ENCODE assay signal across 9 cellular contexts in genomic region chr12:104520242-104520900, GRCh38.
DNase-seq lines count a peak whose midpoint lies in the region; ATAC-seq lines count a peak whose summit lies in the region.
"Had no signal": no experiment of that assay in that cellular context is flagged by ENCODE, and none has a peak within 500 bp of the region (broad histone marks: within the 10 kb centered on the region; RNA-seq: fewer than 3 reads in every experiment).

No MANE protein-coding gene starts in this region.

- H3K4me3 ChIP-seq in trophoblast cell (ENCODE audit: low read depth, low read length), result no peak overlapping the region

- peak overlapping the region; percentile 9 for H3K4ac ChIP-seq in trophoblast cell (ENCODE audit: low read depth, low read length)

- WGBS in trophoblast cell (ENCODE audit: extremely low coverage, insufficient coverage, insufficient read length), result no CpG with 5 or more reads among the region's 4 CpGs

- H3K36me3 ChIP-seq in trophoblast cell (ENCODE audit: control insufficient read depth in 1 of 2, insufficient read depth in 2 of 2, low read length in 2 of 2), result no peaks in the 10 kb centered on the region
- H3K36me3 ChIP-seq: neutrophil had no signal

- H4K8ac ChIP-seq in trophoblast cell (ENCODE audit: low read depth, low read length), result no peak overlapping the region

- peak overlapping the region; percentile 60 for H2AK5ac ChIP-seq in trophoblast cell (ENCODE audit: low read length)

- H3K14ac ChIP-seq in trophoblast cell (ENCODE audit: low read length), result peak overlapping the region; percentile 42

- no peaks in the 10 kb centered on the region for H3K27me3 ChIP-seq in trophoblast cell (ENCODE audit: insufficient read depth, low read length)
- H3K27me3 ChIP-seq: neutrophil had no signal

- H3K79me1 ChIP-seq in trophoblast cell (ENCODE audit: low read length), result peaks cover 25% of the 10 kb centered on the region

- peak overlapping the region; percentile 55 for H4K91ac ChIP-seq in trophoblast cell (ENCODE audit: low read depth, low read length)

- no peaks in the 10 kb centered on the region for H3K9me3 ChIP-seq in trophoblast cell (ENCODE audit: insufficient read depth, low read depth, low read length)
- H3K9me3 ChIP-seq: neutrophil had no signal

- peak overlapping the region; percentile 55 for H3K27ac ChIP-seq in trophoblast cell (ENCODE audit: low read depth, low read length)

- H3K9ac ChIP-seq in trophoblast cell (ENCODE audit: low read length), result no peak overlapping the region

- DNase-seq in NCI-H2107 treated with DMSO at 0.1 percent for 48 hours (lab: John Stamatoyannopoulos, UW; ENCODE audit: unreplicated experiment), result peak; percentile 53
- DNase-seq in NCI-H2107 (lab: John Stamatoyannopoulos, UW), result no peak
- peak; percentile 89 for DNase-seq in NCI-H524 treated with DMSO at 0.1 percent for 48 hours (lab: John Stamatoyannopoulos, UW)
- DNase-seq in trophoblast cell, result no peak
- no peak for DNase-seq in NCI-H2196 (lab: John Stamatoyannopoulos, UW; ENCODE audit: unreplicated experiment)
- DNase-seq in NCI-H774 (lab: John Stamatoyannopoulos, UW), result no peak
- no peak for DNase-seq in activated CD4-positive, CD25-positive, alpha-beta regulatory T cell (lab: John Stamatoyannopoulos, UW)

- ATAC-seq in HG02798 (IDR thresholded peaks at IDR 0.05; ENCODE audit: poor library complexity, unreplicated experiment), result peak; percentile 71

- H3K4me2 ChIP-seq in trophoblast cell (ENCODE audit: low read length), result peak overlapping the region; percentile 16

- no peak overlapping the region for H3K23ac ChIP-seq in trophoblast cell (ENCODE audit: low read length)

- H2BK120ac ChIP-seq in trophoblast cell (ENCODE audit: insufficient read depth, low read length, poor library complexity), result peak overlapping the region; percentile 19

- peaks cover 29 to 33% of the 10 kb centered on the region in 2 experiments for H3K4me1 ChIP-seq in trophoblast cell (ENCODE audit: control insufficient read depth in 1 of 2, insufficient read depth in 2 of 2, low read length in 2 of 2)

- peak overlapping the region; percentile 54 for H3K18ac ChIP-seq in trophoblast cell (ENCODE audit: low read length)

- H4K12ac ChIP-seq in trophoblast cell (ENCODE audit: low read depth, low read length), result no peak overlapping the region

- H2BK12ac ChIP-seq in trophoblast cell (ENCODE audit: low read length), result peak overlapping the region; percentile 46

- peak overlapping the region; percentile 31 for H2BK5ac ChIP-seq in trophoblast cell (ENCODE audit: low read depth, low read length, poor library complexity)

- peaks cover 7% of the 10 kb centered on the region for H3K79me2 ChIP-seq in trophoblast cell (ENCODE audit: control insufficient read depth, insufficient read depth, low read length, poor library complexity)

- no peak overlapping the region for H2AFZ ChIP-seq in trophoblast cell (ENCODE audit: insufficient read depth, low read length, poor library complexity)

Comparison
In these comparisons a context has a peak if more than half of its experiments do, and no peak if none do; other contexts are left out.
1. DNase-seq: peak in NCI-H2107 treated with DMSO at 0.1 percent for 48 hours (single experiment) and NCI-H524 treated with DMSO at 0.1 percent for 48 hours (single experiment); none in NCI-H2107 (single experiment), trophoblast cell (0 of 2), NCI-H2196 (single experiment), NCI-H774 (single experiment) and activated CD4-positive, CD25-positive, alpha-beta regulatory T cell (0 of 4).